16 cellular contexts compared by ENCODE assay signal in genomic region chr1:209900734-209901133, GRCh38. TPM values are rescaled to one million over a fixed set of nuclear protein-coding genes. Genes with fewer than 3 reads are reported as not detected.
A peak's percentile ranks its signal among the peaks of the same experiment; 100 is the strongest.
DNase-seq lines count a peak whose midpoint lies in the region; ATAC-seq, FAIRE-seq and TF ChIP-seq lines count a peak whose summit lies in the region.
"Had no signal": no experiment of that assay in that cellular context is flagged by ENCODE, and none has a peak within 500 bp of the region (broad histone marks: within the 10 kb centered on the region; RNA-seq: fewer than 3 reads in every experiment).

No MANE protein-coding gene starts in this region.

- no peaks in the 10 kb centered on the region for H3K79me2 ChIP-seq in astrocyte (ENCODE audit: insufficient read depth, low read length)
- no peaks in the 10 kb centered on the region for H3K79me2 ChIP-seq in keratinocyte (ENCODE audit: control insufficient read depth, insufficient read depth, low read length)

- H3K9me3 ChIP-seq in IMR-90 (ENCODE audit: control insufficient read depth, insufficient read depth, low read length) (no peaks in the 10 kb centered on the region), astrocyte (ENCODE audit: insufficient read depth, low read depth, low read length) (no peaks in the 10 kb centered on the region), keratinocyte (ENCODE audit: control insufficient read depth, low read depth, low read length) (no peaks in the 10 kb centered on the region)
- no peaks in the 10 kb centered on the region for H3K9me3 ChIP-seq in naive thymus-derived CD4-positive, alpha-beta T cell (ENCODE audit: control insufficient read depth in 2 of 3, low read length in 3 of 3)
- H3K9me3 ChIP-seq: transverse colon had no signal

- no peaks in the 10 kb centered on the region for H3K36me3 Mint-ChIP-seq in astrocyte (ENCODE audit: low read depth, unreplicated experiment)
- no peaks in the 10 kb centered on the region for H3K36me3 Mint-ChIP-seq in naive thymus-derived CD4-positive, alpha-beta T cell

- POLR2A ChIA-PET in IMR-90 (lab: Charles Lee; ENCODE audit: unreplicated experiment): no interaction called here
- POLR2A ChIA-PET in naive thymus-derived CD4-positive, alpha-beta T cell (lab: Charles Lee): no interaction called here

- H2BK20ac ChIP-seq in IMR-90 (ENCODE audit: low read depth, low read length): peak overlapping the region; percentile 74; the same call in 1 of the 2 replicates

- H3K9ac ChIP-seq in IMR-90 (ENCODE audit: low read depth, low read length): no peak overlapping the region
- peak overlapping the region; percentile 58 for H3K9ac ChIP-seq in astrocyte (ENCODE audit: low read length)
- peak overlapping the region; percentile 69 for H3K9ac ChIP-seq in keratinocyte (ENCODE audit: control insufficient read depth, extremely low read depth, insufficient read depth, low read length)

- H2AFZ ChIP-seq in IMR-90 (replicated peaks; ENCODE audit: low read length, poor library complexity): peak overlapping the region; percentile 50
- no peak overlapping the region for H2AFZ ChIP-seq in astrocyte (ENCODE audit: low read depth, low read length)
- no peak overlapping the region for H2AFZ ChIP-seq in keratinocyte (ENCODE audit: control insufficient read depth, low read length)

- H2AK5ac ChIP-seq in IMR-90 (ENCODE audit: low read depth, low read length): no peak overlapping the region

- no peak overlapping the region for H4K91ac ChIP-seq in IMR-90 (ENCODE audit: insufficient read depth, low read depth, low read length)

- DNase-seq in AG10803 (ENCODE audit: low read depth) (peak; percentile 71), IMR-90 (peak; percentile 77), astrocyte (ENCODE audit: low read depth) (peak; percentile 93), keratinocyte (ENCODE audit: low read depth, low spot score) (peak; percentile 58), NCI-H82 treated with DMSO at 0.1 percent for 48 hours (lab: John Stamatoyannopoulos, UW; ENCODE audit: unreplicated experiment) (no peak)
- DNase-seq in naive thymus-derived CD4-positive, alpha-beta T cell: no peak
- DNase-seq: activated CD4-positive, alpha-beta T cell treated with anti-CD3 and anti-CD28 coated beads for 1 hour; activated T-cell treated with anti-CD3 and anti-CD28 coated beads for 4 hours; C1 segment of cervical spinal cord; foreskin melanocyte; transverse colon had no signal

- no peaks in the 10 kb centered on the region for H3K27me3 Mint-ChIP-seq in astrocyte (ENCODE audit: low read depth, unreplicated experiment)
- H3K27me3 Mint-ChIP-seq in naive thymus-derived CD4-positive, alpha-beta T cell: peaks cover 5 to 17% (median 8%) of the 10 kb centered on the region in 5 donors
- H3K27me3 Mint-ChIP-seq: progenitor cell of endocrine pancreas had no signal

- H3K36me3 ChIP-seq in IMR-90 (ENCODE audit: control insufficient read depth, insufficient read depth, low read length) (no peaks in the 10 kb centered on the region), astrocyte (ENCODE audit: insufficient read depth, low read length) (no peaks in the 10 kb centered on the region), keratinocyte (ENCODE audit: control insufficient read depth in 2 of 2, extremely low read depth in 1 of 2, insufficient read depth in 2 of 2, low read length in 2 of 2) (peaks cover 0 to 5% of the 10 kb centered on the region in 2 experiments)
- H3K36me3 ChIP-seq in naive thymus-derived CD4-positive, alpha-beta T cell (ENCODE audit: control insufficient read depth in 2 of 3, insufficient read depth in 3 of 3, low read length in 3 of 3): no peaks in the 10 kb centered on the region
- H3K36me3 ChIP-seq: transverse colon had no signal

- no peak overlapping the region for H3K4me3 Mint-ChIP-seq in astrocyte (ENCODE audit: unreplicated experiment)
- H3K4me3 Mint-ChIP-seq in naive thymus-derived CD4-positive, alpha-beta T cell: no peak overlapping the region
- H3K4me3 Mint-ChIP-seq: activated naive CD8-positive, alpha-beta T cell treated with anti-CD3 and anti-CD28 coated beads, Interleukin-2, amount 50 U/mL, for 24 hours had no signal

- peak overlapping the region; percentile 30 for H3K27ac Mint-ChIP-seq in astrocyte (ENCODE audit: unreplicated experiment)
- H3K27ac Mint-ChIP-seq in naive thymus-derived CD4-positive, alpha-beta T cell: no peak overlapping the region
- H3K27ac Mint-ChIP-seq: activated naive CD8-positive, alpha-beta T cell treated with anti-CD3 and anti-CD28 coated beads, Interleukin-2, amount 50 U/mL, for 24 hours; progenitor cell of endocrine pancreas had no signal

- no peak overlapping the region for H2BK5ac ChIP-seq in IMR-90 (ENCODE audit: low read depth, low read length, poor library complexity, severe bottlenecking)

- CTCF ChIA-PET in IMR-90 (lab: Yijun Ruan, JAX): interaction anchor here (0.6 to 0.9 kb wide), 2 partner anchors 10 to 26 kb away, joined by 3 read pairs; no protein-coding TSS in a partner anchor
- CTCF ChIA-PET in naive thymus-derived CD4-positive, alpha-beta T cell (lab: Charles Lee): no interaction called here

- no peak overlapping the region for H3K14ac ChIP-seq in IMR-90 (replicated peaks; ENCODE audit: low read depth, low read length)

- no peaks in the 10 kb centered on the region for H3K27me3 ChIP-seq in IMR-90 (ENCODE audit: control insufficient read depth, insufficient read depth, low read length)
- H3K27me3 ChIP-seq in astrocyte (ENCODE audit: insufficient read depth, low read length): no peaks in the 10 kb centered on the region
- no peaks in the 10 kb centered on the region for H3K27me3 ChIP-seq in keratinocyte (ENCODE audit: control insufficient read depth, extremely low read depth, insufficient read depth, low read length)
- no peaks in the 10 kb centered on the region for H3K27me3 ChIP-seq in naive thymus-derived CD4-positive, alpha-beta T cell (ENCODE audit: control insufficient read depth in 2 of 2, insufficient read depth in 2 of 2, low read length in 2 of 2)
- H3K27me3 ChIP-seq: transverse colon had no signal

- H3K27ac ChIP-seq in IMR-90 (ENCODE audit: insufficient read depth, low read length) (no peak overlapping the region), astrocyte (ENCODE audit: low read depth, low read length) (peak overlapping the region; percentile 83), keratinocyte (ENCODE audit: control insufficient read depth, insufficient read depth, low read length) (peak overlapping the region; percentile 97)
- no peak overlapping the region for H3K27ac ChIP-seq in naive thymus-derived CD4-positive, alpha-beta T cell (ENCODE audit: low read depth, low read length)
- H3K27ac ChIP-seq: transverse colon had no signal

- H3K9me3 Mint-ChIP-seq in astrocyte (ENCODE audit: unreplicated experiment): no peaks in the 10 kb centered on the region
- H3K9me3 Mint-ChIP-seq in naive thymus-derived CD4-positive, alpha-beta T cell: peaks cover 0 to 11% (median 0%) of the 10 kb centered on the region in 11 donors
- H3K9me3 Mint-ChIP-seq: activated naive CD8-positive, alpha-beta T cell treated with anti-CD3 and anti-CD28 coated beads, Interleukin-2, amount 50 U/mL, for 24 hours had no signal

- FAIRE-seq in astrocyte (lab: Jason Lieb, UNC) (peak; percentile 97), keratinocyte (lab: Jason Lieb, UNC) (peak; percentile 98)
- FAIRE-seq: colon had no signal

- H3K18ac ChIP-seq in IMR-90 (ENCODE audit: low read depth, low read length): no peak overlapping the region

- peaks cover 20% of the 10 kb centered on the region for H3K4me1 Mint-ChIP-seq in astrocyte (ENCODE audit: low read depth, unreplicated experiment)
- H3K4me1 Mint-ChIP-seq in naive thymus-derived CD4-positive, alpha-beta T cell: peaks cover 1 to 7% (median 5%) of the 10 kb centered on the region in 7 donors

- H4K8ac ChIP-seq in IMR-90 (ENCODE audit: low read depth in 2 of 2, low read length in 2 of 2): no peak overlapping the region

- TF ChIP-seq CTCF in AG10803 (conservative IDR thresholded peaks at IDR 0.05; ENCODE audit: low read length): no peak
- TF ChIP-seq CTCF in IMR-90 (conservative IDR thresholded peaks at IDR 0.05; ENCODE audit: low read depth, low read length): no peak
- TF ChIP-seq CTCF in astrocyte (IDR thresholded peaks at IDR 0.05; ENCODE audit: insufficient read depth, low read depth, low read length): no peak
- TF ChIP-seq CTCF in keratinocyte (optimal IDR thresholded peaks at IDR 0.05 in 1 of 3, IDR thresholded peaks at IDR 0.05 in 1 of 3, conservative IDR thresholded peaks at IDR 0.05 in 1 of 3; ENCODE audit: extremely low read depth in 1 of 3, insufficient read depth in 2 of 3, low read length in 3 of 3): no peak

- H4K5ac ChIP-seq in IMR-90 (ENCODE audit: low read depth, low read length): no peak overlapping the region

- in situ Hi-C loops in IMR-90 (cut with MboI; ENCODE audit: low sequenced_read_pairs): no loop called here

- intact Hi-C loops in IMR-90 (cut with micrococcal nuclease): no loop called here
- intact Hi-C loops in naive thymus-derived CD4-positive, alpha-beta T cell (cut with micrococcal nuclease): no loop called here

- no peak for TF ChIP-seq POLR2A in IMR-90 (IDR thresholded peaks at IDR 0.05; ENCODE audit: low read depth, low read length)

- no peak overlapping the region for H3K4ac ChIP-seq in IMR-90 (ENCODE audit: low read depth, low read length)

- H3K9me1 ChIP-seq in IMR-90 (ENCODE audit: insufficient read depth, low read length) (peaks cover 9% of the 10 kb centered on the region), keratinocyte (ENCODE audit: control insufficient read depth, extremely low read depth, insufficient read depth, low read length) (no peaks in the 10 kb centered on the region)

- dilution Hi-C loops in IMR-90 (cut with HindIII; ENCODE audit: low sequenced_read_pairs, unreplicated experiment) (no loop called here), keratinocyte (cut with MboI; ENCODE audit: extremely low pct_ligation_motif_present, low sequenced_read_pairs) (no loop called here)

- no peak overlapping the region for H3K23ac ChIP-seq in IMR-90 (ENCODE audit: low read depth, low read length)

- ATAC-seq in IMR-90 (ENCODE audit: low read depth) (peak; percentile 57), HG03354 (IDR thresholded peaks at IDR 0.05; ENCODE audit: poor library complexity, severe bottlenecking, unreplicated experiment) (no peak), GM18867 (IDR thresholded peaks at IDR 0.05; ENCODE audit: unreplicated experiment) (no peak)
- no peak for ATAC-seq in naive thymus-derived CD4-positive, alpha-beta T cell
- ATAC-seq: activated naive CD8-positive, alpha-beta T cell treated with anti-CD3 and anti-CD28 coated beads, Interleukin-2, amount 50 U/mL, for 24 hours had no signal

- H4K20me1 ChIP-seq in IMR-90 (ENCODE audit: insufficient read depth, low read length): no peaks in the 10 kb centered on the region
- H4K20me1 ChIP-seq in astrocyte (ENCODE audit: insufficient read depth, low read length): no peaks in the 10 kb centered on the region
- no peaks in the 10 kb centered on the region for H4K20me1 ChIP-seq in keratinocyte (ENCODE audit: control insufficient read depth, extremely low read depth, insufficient read depth, low read length)

- no peak overlapping the region; the same call in 1 of the 2 replicates for H3K4me2 ChIP-seq in IMR-90 (ENCODE audit: low read depth, low read length)
- peak overlapping the region; percentile 45 for H3K4me2 ChIP-seq in astrocyte (ENCODE audit: low read length)
- H3K4me2 ChIP-seq in keratinocyte (ENCODE audit: control insufficient read depth, extremely low read depth, insufficient read depth, low read depth, low read length): peak overlapping the region; percentile 80

- H2BK15ac ChIP-seq in IMR-90 (ENCODE audit: low read depth, low read length): 0 out of 3 replicates have a peak overlapping the region, but pooled peaks have one; percentile 52

- BruUV-seq in IMR-90 (replicated peaks; lab: Mats Ljungman, UMichigan): no TSS peak

- no peak overlapping the region for H3K56ac ChIP-seq in IMR-90 (ENCODE audit: extremely low read depth, insufficient read depth, low read length)

- no CpG with 5 or more reads among the region's 1 CpG for WGBS in IMR-90 (ENCODE audit: extremely low coverage in 2 of 2, insufficient read length in 1 of 2), 2 experiments

- peak overlapping the region; percentile 55; the same call in 1 of the 2 replicates for H2BK120ac ChIP-seq in IMR-90 (ENCODE audit: low read depth, low read length)

- H3K79me1 ChIP-seq in IMR-90 (ENCODE audit: low read depth in 1 of 2, low read length in 2 of 2): no peaks in the 10 kb centered on the region

- no peak for TF ChIP-seq RAD21 in IMR-90 (IDR thresholded peaks at IDR 0.05; ENCODE audit: low read length)

- H3K4me1 ChIP-seq in IMR-90 (ENCODE audit: control insufficient read depth, insufficient read depth, low read length): peaks cover 3% of the 10 kb centered on the region
- H3K4me1 ChIP-seq in astrocyte (ENCODE audit: insufficient read depth, low read length): peaks cover 30% of the 10 kb centered on the region
- peaks cover 35% of the 10 kb centered on the region for H3K4me1 ChIP-seq in keratinocyte (ENCODE audit: control insufficient read depth, extremely low read depth, insufficient read depth, low read length)
- H3K4me1 ChIP-seq in naive thymus-derived CD4-positive, alpha-beta T cell (ENCODE audit: control insufficient read depth in 2 of 2, insufficient read depth in 2 of 2, low read length in 2 of 2): no peaks in the 10 kb centered on the region
- H3K4me1 ChIP-seq: transverse colon had no signal

- H3K4me3 ChIP-seq in AG10803 (ENCODE audit: low read length) (no peak overlapping the region), IMR-90 (ENCODE audit: insufficient read depth, low read depth, low read length) (no peak overlapping the region), astrocyte (ENCODE audit: insufficient read depth, low read depth, low read length) (no peak overlapping the region), keratinocyte (ENCODE audit: control insufficient read depth in 2 of 3, extremely low read depth in 1 of 3, insufficient read depth in 2 of 3, low read depth in 1 of 3, low read length in 3 of 3) (peak overlapping the region; percentile 7 to 37 (median 13))
- no peak overlapping the region for H3K4me3 ChIP-seq in naive thymus-derived CD4-positive, alpha-beta T cell (ENCODE audit: low read length)
- H3K4me3 ChIP-seq: transverse colon had no signal

- H2AK9ac ChIP-seq in IMR-90 (replicated peaks; ENCODE audit: low read depth, low read length, poor library complexity): no peak overlapping the region

RNA-seq across cellular contexts. Expression of gene SYT14, which starts 37.3 kb away (rescaled TPM):
- total RNA-seq in IMR-90 (2012; rRNA removed) (1.3 and 1.4 TPM in 2 replicates), astrocyte (3.9 and 6.1 TPM in 2 replicates)
- polyA plus RNA-seq in IMR-90 (2012; rRNA removed) (0.14 and 0.16 TPM in 2 replicates), keratinocyte (4.6 to 10.6 TPM (median 8.3 TPM) in 3 replicates)
- 0.01 and 0.12 TPM in 2 replicates for polyA plus RNA-seq in IMR-90 (2012; cell fraction: cytosol; rRNA removed)
- 0.02 and 0.19 TPM in 2 replicates for polyA plus RNA-seq in IMR-90 (2012; cell fraction: nucleus; rRNA removed; ENCODE audit: low replicate concordance)
- polyA plus RNA-seq in keratinocyte (2011; ENCODE audit: low read depth): 2.1 TPM
- 3.3 and 7.0 TPM in 2 replicates for polyA plus RNA-seq in keratinocyte (2011; cell fraction: cytosol; rRNA removed)
- 12.1 and 13.3 TPM in 2 replicates for polyA plus RNA-seq in keratinocyte (2011; cell fraction: nucleus; rRNA removed)
- polyA plus RNA-seq in keratinocyte (2012; ENCODE audit: low replicate concordance): 1.6 and 3.3 TPM in 2 replicates
- polyA minus RNA-seq in keratinocyte: 5.8 to 26.0 TPM (median 25.0 TPM) in 3 replicates
- polyA minus RNA-seq in keratinocyte (2011; cell fraction: cytosol; rRNA and poly(A)+ RNA removed): 14.2 TPM
- polyA minus RNA-seq in keratinocyte (2011; cell fraction: nucleus; rRNA and poly(A)+ RNA removed): 25.2 and 59.9 TPM in 2 replicates
- not detected for total RNA-seq in naive thymus-derived CD4-positive, alpha-beta T cell
- not detected for polyA plus RNA-seq in naive thymus-derived CD4-positive, alpha-beta T cell

Comparison
In these comparisons a context has a peak if more than half of its experiments do, and no peak if none do; other contexts are left out.
1. DNase-seq: peak in AG10803 (single experiment), IMR-90 (single experiment), astrocyte (single experiment) and keratinocyte (single experiment); none in NCI-H82 treated with DMSO at 0.1 percent for 48 hours (single experiment) and naive thymus-derived CD4-positive, alpha-beta T cell (0 of 9).
2. H3K4me3 ChIP-seq: peak in keratinocyte (3 of 3); none in AG10803 (single experiment), IMR-90 (single experiment), astrocyte (single experiment) and naive thymus-derived CD4-positive, alpha-beta T cell (single experiment).
3. H3K27ac ChIP-seq: peak in astrocyte (single experiment) and keratinocyte (single experiment); none in IMR-90 (single experiment) and naive thymus-derived CD4-positive, alpha-beta T cell (single experiment).